In genomic region chr2:215930505-215931233, GRCh38 we compare ENCODE assay signal across 12 cellular contexts.
DNase-seq lines count a peak whose midpoint lies in the region; ATAC-seq and TF ChIP-seq lines count a peak whose summit lies in the region.
"Had no signal": no experiment of that assay in that cellular context is flagged by ENCODE, and none has a peak within 500 bp of the region (broad histone marks: within the 10 kb centered on the region; RNA-seq: fewer than 3 reads in every experiment).

No MANE protein-coding gene starts in this region.

- ATAC-seq in activated naive CD4-positive, alpha-beta T cell treated with anti-CD3 and anti-CD28 coated beads, Interleukin-2, amount 50 U/mL, for 72 hours: no peak

- H3K36me3 Mint-ChIP-seq in activated naive CD4-positive, alpha-beta T cell treated with anti-CD3 and anti-CD28 coated beads, Interleukin-2, amount 50 U/mL, for 72 hours: no peaks in the 10 kb centered on the region
- H3K36me3 Mint-ChIP-seq: CD8-positive, alpha-beta memory T cell; naive thymus-derived CD8-positive, alpha-beta T cell had no signal

- H3K4me3 ChIP-seq in HUES48 (ENCODE audit: low read depth, low read length) (no peak overlapping the region), ascending aorta (peak overlapping the region; percentile 31 to 48), hepatocyte (no peak overlapping the region), tibial artery (peak overlapping the region; percentile 15 to 16)
- H3K4me3 ChIP-seq: heart right ventricle, right atrium auricular region had no signal

- no peak overlapping the region for H2AFZ ChIP-seq in hepatocyte

- no peaks in the 10 kb centered on the region for H4K20me1 ChIP-seq in hepatocyte (ENCODE audit: insufficient read depth, poor library complexity, severe bottlenecking)

- peak overlapping the region; percentile 18 for H3K27ac ChIP-seq in HUES48 (ENCODE audit: low read depth, low read length)
- no peak overlapping the region for H3K27ac ChIP-seq in ascending aorta
- peak overlapping the region; percentile 84 for H3K27ac ChIP-seq in hepatocyte
- H3K27ac ChIP-seq in tibial artery: no peak overlapping the region
- H3K27ac ChIP-seq: heart right ventricle, right atrium auricular region had no signal

- H3K27ac Mint-ChIP-seq in activated naive CD4-positive, alpha-beta T cell treated with anti-CD3 and anti-CD28 coated beads, Interleukin-2, amount 50 U/mL, for 72 hours: no peak overlapping the region
- H3K27ac Mint-ChIP-seq: CD8-positive, alpha-beta memory T cell had no signal

- no peaks in the 10 kb centered on the region for H3K9me2 ChIP-seq in hepatocyte (replicated peaks; ENCODE audit: insufficient read depth)

- intact Hi-C loops in ascending aorta (cut with DNase I): loop anchor here (5.0 kb wide), 1 partner anchor 568 kb away; no protein-coding TSS in a partner anchor
- intact Hi-C loops in tibial artery (cut with DNase I; ENCODE audit: low total_unique reads): no loop called here

- H3K9ac ChIP-seq in HUES48 (ENCODE audit: low read depth, low read length): no peak overlapping the region

- H3K4me1 ChIP-seq in HUES48 (ENCODE audit: control insufficient read depth, insufficient read depth, low read length): peaks cover 22% of the 10 kb centered on the region; the same call in 1 of the 2 replicates
- no peaks in the 10 kb centered on the region for H3K4me1 ChIP-seq in ascending aorta
- H3K4me1 ChIP-seq in hepatocyte (ENCODE audit: insufficient read depth): peaks cover 14% of the 10 kb centered on the region
- peaks cover 0 to 5% (median 2%) of the 10 kb centered on the region in 4 donors for H3K4me1 ChIP-seq in tibial artery
- H3K4me1 ChIP-seq: right atrium auricular region had no signal

- DNase-seq in ascending aorta (ENCODE audit: low spot score in 2 of 2) (no peak), hepatocyte (ENCODE audit: low spot score) (no peak), tibial artery (no peak), SW 1271 (lab: John Stamatoyannopoulos, UW) (no peak), glomerular visceral epithelial cell (ENCODE audit: extremely low spot score) (no peak), NCI-H1694 treated with DMSO at 0.1 percent for 48 hours (lab: John Stamatoyannopoulos, UW) (no peak)
- DNase-seq in activated naive CD4-positive, alpha-beta T cell treated with anti-CD3 and anti-CD28 coated beads, Interleukin-2, amount 50 U/mL, for 72 hours (ENCODE audit: low spot score in 2 of 2): no peak

- 67% methylated on average over 8 of the region's 8 CpGs for WGBS in hepatocyte (ENCODE audit: low lambda C conversion rate, missing lambda C conversion rate)

- H3K27me3 ChIP-seq in HUES48 (ENCODE audit: control insufficient read depth, insufficient read depth, low read length): no peaks in the 10 kb centered on the region
- H3K27me3 ChIP-seq in ascending aorta: no peaks in the 10 kb centered on the region
- H3K27me3 ChIP-seq in hepatocyte: no peaks in the 10 kb centered on the region
- no peaks in the 10 kb centered on the region for H3K27me3 ChIP-seq in tibial artery
- H3K27me3 ChIP-seq: right atrium auricular region had no signal

- TF ChIP-seq CTCF in ascending aorta (IDR thresholded peaks at IDR 0.05) (no peak), hepatocyte (IDR thresholded peaks at IDR 0.05; ENCODE audit: poor library complexity) (no peak), tibial artery (IDR thresholded peaks at IDR 0.05) (no peak)

- peaks cover 10% of the 10 kb centered on the region for H3K36me3 ChIP-seq in HUES48 (ENCODE audit: control insufficient read depth, insufficient read depth, low read length)
- no peaks in the 10 kb centered on the region for H3K36me3 ChIP-seq in ascending aorta
- no peaks in the 10 kb centered on the region for H3K36me3 ChIP-seq in hepatocyte (replicated peaks; ENCODE audit: insufficient read depth, low read depth)
- H3K36me3 ChIP-seq in tibial artery: no peaks in the 10 kb centered on the region
- H3K36me3 ChIP-seq: heart right ventricle, right atrium auricular region had no signal

- H3K9me3 Mint-ChIP-seq in activated naive CD4-positive, alpha-beta T cell treated with anti-CD3 and anti-CD28 coated beads, Interleukin-2, amount 50 U/mL, for 72 hours: no peaks in the 10 kb centered on the region
- H3K9me3 Mint-ChIP-seq: CD8-positive, alpha-beta memory T cell; naive thymus-derived CD8-positive, alpha-beta T cell had no signal

- no peaks in the 10 kb centered on the region for H3K79me2 ChIP-seq in hepatocyte

- H3K9me3 ChIP-seq in HUES48 (ENCODE audit: control insufficient read depth, insufficient read depth, low read length): no peaks in the 10 kb centered on the region; the same call in 1 of the 2 replicates
- H3K9me3 ChIP-seq in ascending aorta: no peaks in the 10 kb centered on the region
- no peaks in the 10 kb centered on the region for H3K9me3 ChIP-seq in hepatocyte (ENCODE audit: low read depth)
- no peaks in the 10 kb centered on the region for H3K9me3 ChIP-seq in tibial artery
- H3K9me3 ChIP-seq: heart right ventricle, right atrium auricular region had no signal

- H3K4me2 ChIP-seq in hepatocyte: peak overlapping the region; percentile 54

Comparison
In these comparisons a context has a peak if more than half of its experiments do, and no peak if none do; other contexts are left out.
1. H3K27ac ChIP-seq: peak in HUES48 (single experiment) and hepatocyte (single experiment); none in ascending aorta (0 of 2) and tibial artery (0 of 2).
2. H3K4me3 ChIP-seq: peak in ascending aorta (2 of 2) and tibial artery (2 of 2); none in HUES48 (single experiment) and hepatocyte (single experiment).